ENCODE assay signal across 1 cellular context in the genomic region with DNA sequence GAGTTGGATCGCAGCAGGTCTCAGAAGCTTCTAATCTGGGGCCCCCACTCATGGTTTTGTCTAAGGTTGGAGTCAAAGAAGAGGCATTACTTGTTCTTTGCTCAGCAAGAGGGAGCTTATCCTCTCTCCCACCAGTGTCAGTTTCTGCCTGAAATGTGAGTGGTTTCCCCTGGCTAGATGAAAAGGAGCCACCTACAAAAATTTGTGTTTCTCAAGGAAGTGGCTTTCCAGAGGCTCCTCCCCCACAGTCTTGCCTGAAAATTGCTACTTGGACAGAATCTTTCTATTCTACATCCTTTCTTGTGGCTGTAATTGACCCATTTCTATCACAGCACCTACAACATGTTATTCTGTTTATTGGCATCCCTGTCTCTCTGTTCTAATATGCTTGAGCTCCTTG.
TF ChIP-seq lines count a peak whose summit lies in the region.

No MANE protein-coding gene starts in this region.

TF ChIP-seq in GM23338, 12 proteins besides CTCF, POLR2A, EP300 and RAD21 (continued from another document):
- TF ChIP-seq, protein P1, sequence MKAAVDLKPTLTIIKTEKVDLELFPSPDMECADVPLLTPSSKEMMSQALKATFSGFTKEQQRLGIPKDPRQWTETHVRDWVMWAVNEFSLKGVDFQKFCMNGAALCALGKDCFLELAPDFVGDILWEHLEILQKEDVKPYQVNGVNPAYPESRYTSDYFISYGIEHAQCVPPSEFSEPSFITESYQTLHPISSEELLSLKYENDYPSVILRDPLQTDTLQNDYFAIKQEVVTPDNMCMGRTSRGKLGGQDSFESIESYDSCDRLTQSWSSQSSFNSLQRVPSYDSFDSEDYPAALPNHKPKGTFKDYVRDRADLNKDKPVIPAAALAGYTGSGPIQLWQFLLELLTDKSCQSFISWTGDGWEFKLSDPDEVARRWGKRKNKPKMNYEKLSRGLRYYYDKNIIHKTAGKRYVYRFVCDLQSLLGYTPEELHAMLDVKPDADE (IDR thresholded peaks at IDR 0.05), result no peak
- TF ChIP-seq EZH2 (IDR thresholded peaks at IDR 0.05; ENCODE audit: low read depth, unreplicated experiment) (no peak), POLR2AphosphoS5 (IDR thresholded peaks at IDR 0.05; ENCODE audit: low read depth) (no peak)
- TF ChIP-seq, protein P2, sequence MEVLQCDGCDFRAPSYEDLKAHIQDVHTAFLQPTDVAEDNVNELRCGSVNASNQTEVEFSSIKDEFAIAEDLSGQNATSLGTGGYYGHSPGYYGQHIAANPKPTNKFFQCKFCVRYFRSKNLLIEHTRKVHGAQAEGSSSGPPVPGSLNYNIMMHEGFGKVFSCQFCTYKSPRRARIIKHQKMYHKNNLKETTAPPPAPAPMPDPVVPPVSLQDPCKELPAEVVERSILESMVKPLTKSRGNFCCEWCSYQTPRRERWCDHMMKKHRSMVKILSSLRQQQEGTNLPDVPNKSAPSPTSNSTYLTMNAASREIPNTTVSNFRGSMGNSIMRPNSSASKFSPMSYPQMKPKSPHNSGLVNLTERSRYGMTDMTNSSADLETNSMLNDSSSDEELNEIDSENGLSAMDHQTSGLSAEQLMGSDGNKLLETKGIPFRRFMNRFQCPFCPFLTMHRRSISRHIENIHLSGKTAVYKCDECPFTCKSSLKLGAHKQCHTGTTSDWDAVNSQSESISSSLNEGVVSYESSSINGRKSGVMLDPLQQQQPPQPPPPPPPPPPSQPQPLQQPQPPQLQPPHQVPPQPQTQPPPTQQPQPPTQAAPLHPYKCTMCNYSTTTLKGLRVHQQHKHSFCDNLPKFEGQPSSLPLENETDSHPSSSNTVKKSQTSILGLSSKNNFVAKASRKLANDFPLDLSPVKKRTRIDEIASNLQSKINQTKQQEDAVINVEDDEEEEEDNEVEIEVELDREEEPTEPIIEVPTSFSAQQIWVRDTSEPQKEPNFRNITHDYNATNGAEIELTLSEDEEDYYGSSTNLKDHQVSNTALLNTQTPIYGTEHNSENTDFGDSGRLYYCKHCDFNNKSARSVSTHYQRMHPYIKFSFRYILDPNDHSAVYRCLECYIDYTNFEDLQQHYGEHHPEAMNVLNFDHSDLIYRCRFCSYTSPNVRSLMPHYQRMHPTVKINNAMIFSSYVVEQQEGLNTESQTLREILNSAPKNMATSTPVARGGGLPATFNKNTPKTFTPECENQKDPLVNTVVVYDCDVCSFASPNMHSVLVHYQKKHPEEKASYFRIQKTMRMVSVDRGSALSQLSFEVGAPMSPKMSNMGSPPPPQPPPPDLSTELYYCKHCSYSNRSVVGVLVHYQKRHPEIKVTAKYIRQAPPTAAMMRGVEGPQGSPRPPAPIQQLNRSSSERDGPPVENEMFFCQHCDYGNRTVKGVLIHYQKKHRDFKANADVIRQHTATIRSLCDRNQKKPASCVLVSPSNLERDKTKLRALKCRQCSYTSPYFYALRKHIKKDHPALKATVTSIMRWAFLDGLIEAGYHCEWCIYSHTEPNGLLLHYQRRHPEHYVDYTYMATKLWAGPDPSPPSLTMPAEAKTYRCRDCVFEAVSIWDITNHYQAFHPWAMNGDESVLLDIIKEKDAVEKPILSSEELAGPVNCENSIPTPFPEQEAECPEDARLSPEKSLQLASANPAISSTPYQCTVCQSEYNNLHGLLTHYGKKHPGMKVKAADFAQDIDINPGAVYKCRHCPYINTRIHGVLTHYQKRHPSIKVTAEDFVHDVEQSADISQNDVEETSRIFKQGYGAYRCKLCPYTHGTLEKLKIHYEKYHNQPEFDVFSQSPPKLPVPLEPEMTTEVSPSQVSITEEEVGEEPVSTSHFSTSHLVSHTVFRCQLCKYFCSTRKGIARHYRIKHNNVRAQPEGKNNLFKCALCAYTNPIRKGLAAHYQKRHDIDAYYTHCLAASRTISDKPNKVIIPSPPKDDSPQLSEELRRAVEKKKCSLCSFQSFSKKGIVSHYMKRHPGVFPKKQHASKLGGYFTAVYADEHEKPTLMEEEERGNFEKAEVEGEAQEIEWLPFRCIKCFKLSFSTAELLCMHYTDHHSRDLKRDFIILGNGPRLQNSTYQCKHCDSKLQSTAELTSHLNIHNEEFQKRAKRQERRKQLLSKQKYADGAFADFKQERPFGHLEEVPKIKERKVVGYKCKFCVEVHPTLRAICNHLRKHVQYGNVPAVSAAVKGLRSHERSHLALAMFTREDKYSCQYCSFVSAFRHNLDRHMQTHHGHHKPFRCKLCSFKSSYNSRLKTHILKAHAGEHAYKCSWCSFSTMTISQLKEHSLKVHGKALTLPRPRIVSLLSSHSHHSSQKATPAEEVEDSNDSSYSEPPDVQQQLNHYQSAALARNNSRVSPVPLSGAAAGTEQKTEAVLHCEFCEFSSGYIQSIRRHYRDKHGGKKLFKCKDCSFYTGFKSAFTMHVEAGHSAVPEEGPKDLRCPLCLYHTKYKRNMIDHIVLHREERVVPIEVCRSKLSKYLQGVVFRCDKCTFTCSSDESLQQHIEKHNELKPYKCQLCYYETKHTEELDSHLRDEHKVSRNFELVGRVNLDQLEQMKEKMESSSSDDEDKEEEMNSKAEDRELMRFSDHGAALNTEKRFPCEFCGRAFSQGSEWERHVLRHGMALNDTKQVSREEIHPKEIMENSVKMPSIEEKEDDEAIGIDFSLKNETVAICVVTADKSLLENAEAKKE (CRISPR knock-in tag; IDR thresholded peaks at IDR 0.05), result no peak
